ENCODE assay signal across 8 cellular contexts in genomic region chr15:74397239-74398068, GRCh38. TPM values are rescaled to one million over a fixed set of nuclear protein-coding genes. Genes with fewer than 3 reads are reported as not detected.
A peak's percentile ranks its signal among the peaks of the same experiment; 100 is the strongest.
DNase-seq lines count a peak whose midpoint lies in the region; ATAC-seq and TF ChIP-seq lines count a peak whose summit lies in the region.

No MANE protein-coding gene starts in this region.

- no peaks in the 10 kb centered on the region for H3K79me2 ChIP-seq in mammary epithelial cell (ENCODE audit: insufficient read depth, low read length)

- H3K27ac ChIP-seq in cardiac muscle cell = peak overlapping the region; percentile 90
- peak overlapping the region; percentile 82 for H3K27ac ChIP-seq in mammary epithelial cell (ENCODE audit: insufficient read depth, low read depth, low read length)
- H3K27ac ChIP-seq in vagina = no peak overlapping the region
- H3K27ac ChIP-seq in prostate gland = no peak overlapping the region

- no peak for ATAC-seq in left cardiac atrium
- no peak for ATAC-seq in HG02938 (IDR thresholded peaks at IDR 0.05; ENCODE audit: unreplicated experiment)

- CTCF ChIA-PET in mammary epithelial cell (lab: Charles Lee; ENCODE audit: low non-redundant PET) = no interaction called here

- H2AFZ ChIP-seq in mammary epithelial cell (ENCODE audit: low read depth, low read length) = peak overlapping the region; percentile 21

- in situ Hi-C loops in mammary epithelial cell (cut with MboI; ENCODE audit: low sequenced_read_pairs in 2 of 2) = no loop called here

- DNase-seq in cardiac muscle cell (ENCODE audit: low read depth in 1 of 2, low spot score in 1 of 2) = no peak
- DNase-seq in left cardiac atrium = no peak
- peak; percentile 62 for DNase-seq in HT1080 (ENCODE audit: low read depth)
- DNase-seq in mammary epithelial cell = peak; percentile 62
- DNase-seq in vagina (ENCODE audit: extremely low spot score in 2 of 2) = no peak
- DNase-seq in prostate gland (ENCODE audit: low spot score) = no peak
- DNase-seq in stimulated activated naive CD4-positive, alpha-beta T cell treated with Interleukin-2 at 50 U/mL for 16 hours (lab: John Stamatoyannopoulos, UW) = no peak

- no peak for TF ChIP-seq CTCF in cardiac muscle cell (IDR thresholded peaks at IDR 0.05; ENCODE audit: low read depth, low read length)
- TF ChIP-seq CTCF in mammary epithelial cell (conservative IDR thresholded peaks at IDR 0.05 in 1 of 2, IDR thresholded peaks at IDR 0.05 in 1 of 2; ENCODE audit: extremely low read depth in 1 of 2, insufficient read depth in 1 of 2, low read depth in 1 of 2, low read length in 2 of 2) = no peak
- TF ChIP-seq CTCF in vagina (IDR thresholded peaks at IDR 0.05) = no peak
- no peak for TF ChIP-seq CTCF in prostate gland (IDR thresholded peaks at IDR 0.05)

- peak overlapping the region; percentile 29 for H3K9ac ChIP-seq in mammary epithelial cell (ENCODE audit: insufficient read depth, low read length)

- H3K9me3 ChIP-seq in cardiac muscle cell (ENCODE audit: low read depth) (no peaks in the 10 kb centered on the region), mammary epithelial cell (replicated peaks; ENCODE audit: insufficient read depth, low read length) (no peaks in the 10 kb centered on the region), vagina (no peaks in the 10 kb centered on the region), prostate gland (no peaks in the 10 kb centered on the region)

- no peaks in the 10 kb centered on the region for H4K20me1 ChIP-seq in mammary epithelial cell (ENCODE audit: insufficient read depth, low read length)

- peaks cover 14% of the 10 kb centered on the region for H3K4me1 ChIP-seq in cardiac muscle cell (ENCODE audit: low read depth)
- H3K4me1 ChIP-seq in mammary epithelial cell (ENCODE audit: insufficient read depth, low read length) = peaks cover 63% of the 10 kb centered on the region
- no peaks in the 10 kb centered on the region for H3K4me1 ChIP-seq in vagina
- no peaks in the 10 kb centered on the region for H3K4me1 ChIP-seq in prostate gland (replicated peaks)

- no peaks in the 10 kb centered on the region for H3K27me3 ChIP-seq in cardiac muscle cell
- H3K27me3 ChIP-seq in mammary epithelial cell (ENCODE audit: insufficient read depth, low read length) = no peaks in the 10 kb centered on the region
- no peaks in the 10 kb centered on the region for H3K27me3 ChIP-seq in vagina
- H3K27me3 ChIP-seq in prostate gland (replicated peaks; ENCODE audit: insufficient read depth) = no peaks in the 10 kb centered on the region

- H3K4me2 ChIP-seq in mammary epithelial cell (ENCODE audit: insufficient read depth, low read depth, low read length) = peak overlapping the region; percentile 64

- dilution Hi-C loops in mammary epithelial cell (cut with HindIII; ENCODE audit: low sequenced_read_pairs) = no loop called here

- no peak overlapping the region for H3K4me3 ChIP-seq in cardiac muscle cell
- no peak overlapping the region for H3K4me3 ChIP-seq in mammary epithelial cell (replicated peaks in 1 of 3; ENCODE audit: insufficient read depth in 1 of 3, low read depth in 2 of 3, low read length in 3 of 3)
- H3K4me3 ChIP-seq in vagina = no peak overlapping the region
- no peak overlapping the region for H3K4me3 ChIP-seq in prostate gland

- no peaks in the 10 kb centered on the region for H3K36me3 ChIP-seq in cardiac muscle cell
- H3K36me3 ChIP-seq in mammary epithelial cell (ENCODE audit: insufficient read depth, low read length) = no peaks in the 10 kb centered on the region
- H3K36me3 ChIP-seq in vagina = no peaks in the 10 kb centered on the region
- H3K36me3 ChIP-seq in prostate gland = no peaks in the 10 kb centered on the region

- TF ChIP-seq POLR2A in vagina (IDR thresholded peaks at IDR 0.05) (no peak), prostate gland (IDR thresholded peaks at IDR 0.05) (no peak)

- intact Hi-C loops in left cardiac atrium (cut with DNase I) = no loop called here
- intact Hi-C loops in mammary epithelial cell (cut with micrococcal nuclease) = loop anchor here (1.0 kb wide), 3 partner anchors 10 to 26 kb away; no protein-coding TSS in a partner anchor
- intact Hi-C loops in vagina (cut with DNase I) = no loop called here
- intact Hi-C loops in prostate gland (cut with DNase I) = no loop called here

- BruUV-seq in mammary epithelial cell (replicated peaks; lab: Mats Ljungman, UMichigan) = TSS peak; percentile 90

- 58% methylated on average over 3 of the region's 6 CpGs for WGBS in mammary epithelial cell (ENCODE audit: low coverage, missing lambda C conversion rate)
- 94% methylated on average over 6 of the region's 6 CpGs for WGBS in prostate gland

RNA-seq across cellular contexts. Expression of gene CYP11A1, which starts 30.0 kb away (rescaled TPM):
- total RNA-seq in cardiac muscle cell (5.4 and 9.8 TPM in 2 replicates), left cardiac atrium (1 to 10 TPM in 1 of 2 donors, under 1 TPM in 1; 0.29 to 1.8 TPM), mammary epithelial cell (1 to 10 TPM in 1 of 2 donors, not detected in 1; 2.3 TPM), vagina (8.8 TPM), prostate gland (10 to 100 TPM in 1 of 2 donors, under 1 TPM in 1; 0.87 to 45.9 TPM)
- polyA plus RNA-seq in cardiac muscle cell (11.2 and 13.0 TPM in 2 replicates), mammary epithelial cell (not detected)
- 0.80 and 0.87 TPM in 2 replicates for total RNA-seq in HT1080 (2014; rRNA removed; shearing (Covaris generic))
- polyA plus RNA-seq in HT1080 (2015; cell fraction: cytosol; rRNA removed) = 0.53 and 1.2 TPM in 2 replicates
- polyA plus RNA-seq in HT1080 (2015; cell fraction: nucleus; rRNA removed) = 0.77 TPM in 1 of 2 replicates, not detected in the other
- not detected for polyA minus RNA-seq in mammary epithelial cell

RNA-seq across cellular contexts. Expression of gene SEMA7A, which starts 36.3 kb away (rescaled TPM):
- total RNA-seq in cardiac muscle cell = 8.7 and 11.9 TPM in 2 replicates
- polyA plus RNA-seq in cardiac muscle cell = 0.99 and 3.3 TPM in 2 replicates
- total RNA-seq in left cardiac atrium = 1 to 10 TPM; 1.8 to 1.9 TPM
- total RNA-seq in HT1080 (2014; rRNA removed; shearing (Covaris generic)) = 197 and 212 TPM in 2 replicates
- 274 and 278 TPM in 2 replicates for polyA plus RNA-seq in HT1080 (2015; cell fraction: cytosol; rRNA removed)
- polyA plus RNA-seq in HT1080 (2015; cell fraction: nucleus; rRNA removed) = 809 and 822 TPM in 2 replicates
- 10 to 100 TPM in 1 of 2 donors, 1 to 10 TPM in 1; 4.2 to 17.5 TPM for total RNA-seq in mammary epithelial cell
- 10.0 TPM for polyA plus RNA-seq in mammary epithelial cell
- polyA minus RNA-seq in mammary epithelial cell = 10.5 TPM
- 3.9 TPM for total RNA-seq in vagina
- 100 to 1,000 TPM in 1 of 2 donors, 1 to 10 TPM in 1; 1.3 to 171 TPM for total RNA-seq in prostate gland

Comparison
In these comparisons a context has a peak if more than half of its experiments do, and no peak if none do; other contexts are left out.
1. DNase-seq: peak in HT1080 (single experiment) and mammary epithelial cell (single experiment); none in cardiac muscle cell (0 of 2), left cardiac atrium (single experiment), vagina (0 of 2), prostate gland (single experiment) and stimulated activated naive CD4-positive, alpha-beta T cell treated with Interleukin-2 at 50 U/mL for 16 hours (single experiment).
2. H3K27ac ChIP-seq: peak in cardiac muscle cell (single experiment) and mammary epithelial cell (single experiment); none in vagina (single experiment) and prostate gland (0 of 2).